22 cellular contexts compared by ENCODE assay signal in the genomic region with DNA sequence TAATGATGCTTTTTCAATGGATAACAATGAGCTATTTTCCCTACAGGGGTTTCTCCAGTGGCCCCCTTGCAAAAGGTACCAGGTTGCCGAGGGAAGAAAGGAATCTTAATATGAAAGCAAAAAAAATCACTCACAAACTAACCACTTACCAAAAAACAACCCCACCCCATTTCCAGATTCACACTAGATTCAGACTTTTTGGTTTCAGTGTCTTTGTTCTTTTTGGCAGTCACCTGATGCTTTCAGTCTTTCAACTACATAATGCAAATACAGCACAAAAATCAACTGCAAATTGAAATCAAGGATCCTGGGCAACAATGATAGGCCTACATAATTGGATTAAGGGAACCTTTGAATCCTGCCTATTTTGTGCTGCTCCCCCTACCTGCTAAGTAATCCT.
DNase-seq lines count a peak whose midpoint lies in the region; ATAC-seq and TF ChIP-seq lines count a peak whose summit lies in the region.
"Had no signal": no experiment of that assay in that cellular context is flagged by ENCODE, and none has a peak within 500 bp of the region (broad histone marks: within the 10 kb centered on the region; RNA-seq: fewer than 3 reads in every experiment).

No MANE protein-coding gene starts in this region.

- DNase-seq in GM12864 (ENCODE audit: low read depth) (peak; percentile 36), WTC11 (ENCODE audit: low spot score) (no peak), putamen (ENCODE audit: low spot score) (no peak), coronary artery (ENCODE audit: low spot score) (no peak), PC-9 (no peak), NCI-H510A (lab: John Stamatoyannopoulos, UW) (no peak)
- DNase-seq: activated CD4-positive, alpha-beta T cell treated with anti-CD3 and anti-CD28 coated beads for 4 hours; activated CD8-positive, alpha-beta memory T cell treated with anti-CD3 and anti-CD28 coated beads, Interleukin-2, amount 50 U/mL, for 48 hours; activated naive CD4-positive, alpha-beta T cell; DMS 273 treated with DMSO at 0.1 percent for 48 hours; GDM1; hypothalamus; kidney glomerular epithelial cell; NCI-H146; NCI-H345; retina; SJCRH30; T1000; tibial artery had no signal

- H3K27me3 Mint-ChIP-seq in WTC11 (ENCODE audit: low read depth), result peaks cover 5% of the 10 kb centered on the region
- H3K27me3 Mint-ChIP-seq: stimulated activated memory B cell treated with anti-CD40 and anti-IgM and Interleukin-4, amounts not matched to agents 10 μg/mL and 1 μg/mL and 100 μg/mL, for 72 hours had no signal

- H3K4me1 ChIP-seq in PC-9 (replicated peaks; ENCODE audit: insufficient read depth), result peaks cover 7% of the 10 kb centered on the region; the same call in 1 of the 2 replicates
- H3K4me1 ChIP-seq: SJCRH30, tibial artery had no signal

- no peaks in the 10 kb centered on the region for H3K79me2 ChIP-seq in PC-9 (ENCODE audit: low read depth)

- H3K27ac Mint-ChIP-seq in WTC11, result peak overlapping the region; percentile 6
- H3K27ac Mint-ChIP-seq: stimulated activated memory B cell treated with anti-CD40 and anti-IgM and Interleukin-4, amounts not matched to agents 10 μg/mL and 1 μg/mL and 100 μg/mL, for 72 hours had no signal

- H3K4me3 Mint-ChIP-seq in WTC11, result no peak overlapping the region
- H3K4me3 Mint-ChIP-seq: stimulated activated memory B cell treated with anti-CD40 and anti-IgM and Interleukin-4, amounts not matched to agents 10 μg/mL and 1 μg/mL and 100 μg/mL, for 72 hours had no signal

- H3K27me3 ChIP-seq in PC-9 (ENCODE audit: insufficient read depth, low read depth), result no peaks in the 10 kb centered on the region
- H3K27me3 ChIP-seq: SJCRH30, tibial artery had no signal

- peaks cover 16% of the 10 kb centered on the region; the same call in 1 of the 2 replicates for H3F3A ChIP-seq in PC-9 (ENCODE audit: insufficient read depth, low read depth)

- POLR2A ChIA-PET in WTC11 (lab: Charles Lee) (no interaction called here), PC-9 (lab: Charles Lee; ENCODE audit: unreplicated experiment) (interaction anchor here (0.7 kb wide), 1 partner anchor 364 kb away, joined by 3 read pairs; no protein-coding TSS in a partner anchor)

- H3K4me2 ChIP-seq in PC-9, result no peak overlapping the region

- H3K9me2 ChIP-seq in PC-9 (ENCODE audit: insufficient read depth), result no peaks in the 10 kb centered on the region

- no peaks in the 10 kb centered on the region for H4K20me1 ChIP-seq in PC-9 (ENCODE audit: insufficient read depth)

- ATAC-seq in GM19455 (IDR thresholded peaks at IDR 0.05; ENCODE audit: unreplicated experiment), result peak; percentile 78
- peak; percentile 57 for ATAC-seq in HG03159 (IDR thresholded peaks at IDR 0.05; ENCODE audit: unreplicated experiment)
- no peak for ATAC-seq in WTC11
- ATAC-seq: stimulated activated memory B cell treated with anti-CD40 and anti-IgM and Interleukin-4, amounts not matched to agents 10 μg/mL and 1 μg/mL and 100 μg/mL, for 72 hours had no signal

- H3K9me3 Mint-ChIP-seq in WTC11, result no peaks in the 10 kb centered on the region
- H3K9me3 Mint-ChIP-seq: stimulated activated memory B cell treated with anti-CD40 and anti-IgM and Interleukin-4, amounts not matched to agents 10 μg/mL and 1 μg/mL and 100 μg/mL, for 72 hours had no signal

- BruUV-seq in PC-9 (replicated peaks; lab: Mats Ljungman, UMichigan), result no TSS peak

- H3K4me3 ChIP-seq in GM12864 (ENCODE audit: low read depth, low read length) (no peak overlapping the region), coronary artery (no peak overlapping the region), PC-9 (no peak overlapping the region)
- H3K4me3 ChIP-seq: SJCRH30, tibial artery had no signal

- CTCF ChIA-PET in WTC11 (lab: Charles Lee) (no interaction called here), PC-9 (lab: Charles Lee) (no interaction called here)

- TF ChIP-seq CTCF in GM12864 (IDR thresholded peaks at IDR 0.05; ENCODE audit: low read depth, low read length, missing control alignments), result no peak
- no peak for TF ChIP-seq CTCF in WTC11 (IDR thresholded peaks at IDR 0.05)
- TF ChIP-seq CTCF in coronary artery (IDR thresholded peaks at IDR 0.05), result no peak
- no peak for TF ChIP-seq CTCF in PC-9 (conservative IDR thresholded peaks at IDR 0.05)

- H3K4me1 Mint-ChIP-seq in WTC11, result peaks cover 79% of the 10 kb centered on the region
- H3K4me1 Mint-ChIP-seq: stimulated activated memory B cell treated with anti-CD40 and anti-IgM and Interleukin-4, amounts not matched to agents 10 μg/mL and 1 μg/mL and 100 μg/mL, for 72 hours had no signal

- H3K9me3 ChIP-seq in PC-9 (ENCODE audit: insufficient read depth, low read depth), result no peaks in the 10 kb centered on the region
- H3K9me3 ChIP-seq: SJCRH30, tibial artery had no signal

- no peaks in the 10 kb centered on the region for H3K36me3 ChIP-seq in PC-9 (ENCODE audit: low read depth)
- H3K36me3 ChIP-seq: SJCRH30, tibial artery had no signal

- H2AFZ ChIP-seq in PC-9, result no peak overlapping the region

- no peaks in the 10 kb centered on the region for H3K36me3 Mint-ChIP-seq in WTC11
- H3K36me3 Mint-ChIP-seq: stimulated activated memory B cell treated with anti-CD40 and anti-IgM and Interleukin-4, amounts not matched to agents 10 μg/mL and 1 μg/mL and 100 μg/mL, for 72 hours had no signal

- intact Hi-C loops in PC-9 (cut with micrococcal nuclease; ENCODE audit: unreplicated experiment), result no loop called here

- H3K27ac ChIP-seq in coronary artery, result no peak overlapping the region
- H3K27ac ChIP-seq in PC-9, result no peak overlapping the region
- H3K27ac ChIP-seq: SJCRH30, tibial artery had no signal

TF ChIP-seq in WTC11, 78 proteins besides CTCF, POLR2A, EP300 and RAD21 (continues in another document):
- TF ChIP-seq, protein P1, sequence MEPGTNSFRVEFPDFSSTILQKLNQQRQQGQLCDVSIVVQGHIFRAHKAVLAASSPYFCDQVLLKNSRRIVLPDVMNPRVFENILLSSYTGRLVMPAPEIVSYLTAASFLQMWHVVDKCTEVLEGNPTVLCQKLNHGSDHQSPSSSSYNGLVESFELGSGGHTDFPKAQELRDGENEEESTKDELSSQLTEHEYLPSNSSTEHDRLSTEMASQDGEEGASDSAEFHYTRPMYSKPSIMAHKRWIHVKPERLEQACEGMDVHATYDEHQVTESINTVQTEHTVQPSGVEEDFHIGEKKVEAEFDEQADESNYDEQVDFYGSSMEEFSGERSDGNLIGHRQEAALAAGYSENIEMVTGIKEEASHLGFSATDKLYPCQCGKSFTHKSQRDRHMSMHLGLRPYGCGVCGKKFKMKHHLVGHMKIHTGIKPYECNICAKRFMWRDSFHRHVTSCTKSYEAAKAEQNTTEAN (CRISPR knock-in tag; IDR thresholded peaks at IDR 0.05), result no peak
- TF ChIP-seq, protein P2, sequence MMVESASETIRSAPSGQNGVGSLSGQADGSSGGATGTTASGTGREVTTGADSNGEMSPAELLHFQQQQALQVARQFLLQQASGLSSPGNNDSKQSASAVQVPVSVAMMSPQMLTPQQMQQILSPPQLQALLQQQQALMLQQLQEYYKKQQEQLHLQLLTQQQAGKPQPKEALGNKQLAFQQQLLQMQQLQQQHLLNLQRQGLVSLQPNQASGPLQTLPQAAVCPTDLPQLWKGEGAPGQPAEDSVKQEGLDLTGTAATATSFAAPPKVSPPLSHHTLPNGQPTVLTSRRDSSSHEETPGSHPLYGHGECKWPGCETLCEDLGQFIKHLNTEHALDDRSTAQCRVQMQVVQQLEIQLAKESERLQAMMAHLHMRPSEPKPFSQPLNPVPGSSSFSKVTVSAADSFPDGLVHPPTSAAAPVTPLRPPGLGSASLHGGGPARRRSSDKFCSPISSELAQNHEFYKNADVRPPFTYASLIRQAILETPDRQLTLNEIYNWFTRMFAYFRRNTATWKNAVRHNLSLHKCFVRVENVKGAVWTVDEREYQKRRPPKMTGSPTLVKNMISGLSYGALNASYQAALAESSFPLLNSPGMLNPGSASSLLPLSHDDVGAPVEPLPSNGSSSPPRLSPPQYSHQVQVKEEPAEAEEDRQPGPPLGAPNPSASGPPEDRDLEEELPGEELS (CRISPR knock-in tag; IDR thresholded peaks at IDR 0.05), result no peak
- TF ChIP-seq, protein P3, sequence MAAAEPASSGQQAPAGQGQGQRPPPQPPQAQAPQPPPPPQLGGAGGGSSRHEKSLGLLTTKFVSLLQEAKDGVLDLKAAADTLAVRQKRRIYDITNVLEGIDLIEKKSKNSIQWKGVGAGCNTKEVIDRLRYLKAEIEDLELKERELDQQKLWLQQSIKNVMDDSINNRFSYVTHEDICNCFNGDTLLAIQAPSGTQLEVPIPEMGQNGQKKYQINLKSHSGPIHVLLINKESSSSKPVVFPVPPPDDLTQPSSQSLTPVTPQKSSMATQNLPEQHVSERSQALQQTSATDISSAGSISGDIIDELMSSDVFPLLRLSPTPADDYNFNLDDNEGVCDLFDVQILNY (CRISPR knock-in tag; IDR thresholded peaks at IDR 0.05), result no peak
- no peak for TF ChIP-seq ESRRA (CRISPR knock-in tag; IDR thresholded peaks at IDR 0.05; ENCODE audit: borderline replicate concordance)
- TF ChIP-seq JAZF1 (CRISPR knock-in tag; IDR thresholded peaks at IDR 0.05), result no peak
- TF ChIP-seq ZNF396 (CRISPR knock-in tag; IDR thresholded peaks at IDR 0.05; ENCODE audit: borderline replicate concordance), result no peak
- TF ChIP-seq ETV6 (CRISPR knock-in tag; IDR thresholded peaks at IDR 0.05), result no peak
- TF ChIP-seq, protein P4, sequence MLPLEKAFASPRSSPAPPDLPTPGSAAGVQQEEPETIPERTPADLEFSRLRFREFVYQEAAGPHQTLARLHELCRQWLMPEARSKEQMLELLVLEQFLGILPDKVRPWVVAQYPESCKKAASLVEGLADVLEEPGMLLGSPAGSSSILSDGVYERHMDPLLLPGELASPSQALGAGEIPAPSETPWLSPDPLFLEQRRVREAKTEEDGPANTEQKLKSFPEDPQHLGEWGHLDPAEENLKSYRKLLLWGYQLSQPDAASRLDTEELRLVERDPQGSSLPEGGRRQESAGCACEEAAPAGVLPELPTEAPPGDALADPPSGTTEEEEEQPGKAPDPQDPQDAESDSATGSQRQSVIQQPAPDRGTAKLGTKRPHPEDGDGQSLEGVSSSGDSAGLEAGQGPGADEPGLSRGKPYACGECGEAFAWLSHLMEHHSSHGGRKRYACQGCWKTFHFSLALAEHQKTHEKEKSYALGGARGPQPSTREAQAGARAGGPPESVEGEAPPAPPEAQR (CRISPR knock-in tag; IDR thresholded peaks at IDR 0.05), result no peak
- no peak for TF ChIP-seq IRF2 (CRISPR knock-in tag; IDR thresholded peaks at IDR 0.05; ENCODE audit: borderline replicate concordance, low read depth)
